Comparison of ENCODE assay signal across 1 cellular context in the genomic region with DNA sequence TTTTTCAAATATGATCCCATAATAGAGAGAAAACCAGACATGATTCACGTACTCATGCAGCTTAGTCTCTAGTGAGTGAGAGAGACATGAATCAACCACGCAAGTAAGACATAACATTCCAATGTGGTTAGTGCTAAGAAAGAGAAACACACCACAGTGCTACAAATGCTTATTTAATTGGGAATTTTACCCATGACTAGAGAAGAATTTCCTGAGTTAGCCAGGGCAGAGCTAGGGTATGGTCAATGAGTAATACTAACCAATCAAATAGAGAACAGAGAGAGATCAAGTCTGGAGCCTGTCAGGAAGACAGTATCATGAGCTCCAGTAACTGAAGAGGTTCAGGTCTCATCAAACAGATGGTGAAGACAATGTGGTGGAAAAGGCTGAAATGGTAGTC.
TF ChIP-seq lines count a peak whose summit lies in the region.

No MANE protein-coding gene starts in this region.

TF ChIP-seq in SK-N-SH, 30 proteins besides CTCF, POLR2A, EP300 and RAD21 (continued from another document):
- TF ChIP-seq ZBTB33 (IDR thresholded peaks at IDR 0.05; ENCODE audit: borderline replicate concordance, low read depth) (peak; percentile 61; the same call in 1 of the 2 replicates), USF2 (IDR thresholded peaks at IDR 0.05; ENCODE audit: borderline replicate concordance, low read depth, low read length) (no peak), TEAD4 (IDR thresholded peaks at IDR 0.05; ENCODE audit: borderline replicate concordance, insufficient read depth) (peak; percentile 97), CHD2 (IDR thresholded peaks at IDR 0.05; ENCODE audit: low read length, partially characterized antibody) (no peak), NFIC (IDR thresholded peaks at IDR 0.05; ENCODE audit: borderline replicate concordance) (peak; percentile 87), RFX5 (IDR thresholded peaks at IDR 0.05; ENCODE audit: low read length) (no peak), MAX (IDR thresholded peaks at IDR 0.05; ENCODE audit: low read depth) (no peak; the same call in 1 of the 2 replicates), FOSL2 (IDR thresholded peaks at IDR 0.05; ENCODE audit: borderline replicate concordance, low read depth) (peak; percentile 98), POLR2AphosphoS5 (IDR thresholded peaks at IDR 0.05; ENCODE audit: low read depth, low read length) (peak; percentile 74; the same call in 1 of the 2 replicates), TCF12 (IDR thresholded peaks at IDR 0.05) (peak; percentile 98), NRF1 (IDR thresholded peaks at IDR 0.05; ENCODE audit: low read depth, low read length) (no peak), USF1 (IDR thresholded peaks at IDR 0.05; ENCODE audit: borderline replicate concordance, low read depth) (no peak), FOXJ3 (CRISPR knock-in tag; IDR thresholded peaks at IDR 0.05) (no peak), MXI1 (IDR thresholded peaks at IDR 0.05; ENCODE audit: low read depth, low read length) (no peak), TAF1 (IDR thresholded peaks at IDR 0.05; ENCODE audit: borderline replicate concordance, low read depth, low read length) (0 out of 2 replicates have a peak, but pooled peaks have one; percentile 8), REST (IDR thresholded peaks at IDR 0.05; ENCODE audit: low read depth, low read length) (0 out of 2 replicates have a peak, but pooled peaks have one; percentile 8), GATA2 (CRISPR knock-in tag; IDR thresholded peaks at IDR 0.05) (no peak), SIN3A (IDR thresholded peaks at IDR 0.05; ENCODE audit: borderline replicate concordance, low read depth, low read length) (peak; percentile 51; the same call in 1 of the 2 replicates)
- TF ChIP-seq, protein P1, sequence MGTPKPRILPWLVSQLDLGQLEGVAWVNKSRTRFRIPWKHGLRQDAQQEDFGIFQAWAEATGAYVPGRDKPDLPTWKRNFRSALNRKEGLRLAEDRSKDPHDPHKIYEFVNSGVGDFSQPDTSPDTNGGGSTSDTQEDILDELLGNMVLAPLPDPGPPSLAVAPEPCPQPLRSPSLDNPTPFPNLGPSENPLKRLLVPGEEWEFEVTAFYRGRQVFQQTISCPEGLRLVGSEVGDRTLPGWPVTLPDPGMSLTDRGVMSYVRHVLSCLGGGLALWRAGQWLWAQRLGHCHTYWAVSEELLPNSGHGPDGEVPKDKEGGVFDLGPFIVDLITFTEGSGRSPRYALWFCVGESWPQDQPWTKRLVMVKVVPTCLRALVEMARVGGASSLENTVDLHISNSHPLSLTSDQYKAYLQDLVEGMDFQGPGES (IDR thresholded peaks at IDR 0.05; ENCODE audit: low read depth, low read length), result no peak
- TF ChIP-seq, protein P2, sequence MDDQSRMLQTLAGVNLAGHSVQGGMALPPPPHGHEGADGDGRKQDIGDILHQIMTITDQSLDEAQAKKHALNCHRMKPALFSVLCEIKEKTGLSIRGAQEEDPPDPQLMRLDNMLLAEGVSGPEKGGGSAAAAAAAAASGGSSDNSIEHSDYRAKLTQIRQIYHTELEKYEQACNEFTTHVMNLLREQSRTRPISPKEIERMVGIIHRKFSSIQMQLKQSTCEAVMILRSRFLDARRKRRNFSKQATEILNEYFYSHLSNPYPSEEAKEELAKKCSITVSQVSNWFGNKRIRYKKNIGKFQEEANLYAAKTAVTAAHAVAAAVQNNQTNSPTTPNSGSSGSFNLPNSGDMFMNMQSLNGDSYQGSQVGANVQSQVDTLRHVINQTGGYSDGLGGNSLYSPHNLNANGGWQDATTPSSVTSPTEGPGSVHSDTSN (IDR thresholded peaks at IDR 0.05), result peak; percentile 94
